Comparison of ENCODE assay signal across 31 cellular contexts in genomic region chr14:93079865-93080403, GRCh38.
"Had no signal": no experiment of that assay in that cellular context is flagged by ENCODE, and none has a peak within 500 bp of the region (broad histone marks: within the 10 kb centered on the region; RNA-seq: fewer than 3 reads in every experiment).

No MANE protein-coding gene starts in this region.

- H3K36me3 Mint-ChIP-seq: activated naive CD4-positive, alpha-beta T cell treated with anti-CD3 and anti-CD28 coated beads, Interleukin-2, amount 50 U/mL, for 72 hours had no signal

- H3K9me3 ChIP-seq: gastroesophageal sphincter, mucosa of descending colon, ovary, thyroid gland, upper lobe of left lung had no signal

- H3K4me3 ChIP-seq: gastroesophageal sphincter, hepatocyte, mucosa of descending colon, ovary, skin epidermis, thyroid gland, upper lobe of left lung had no signal

- DNase-seq: activated CD4-positive, alpha-beta memory T cell treated with anti-CD3 and anti-CD28 coated beads, Interleukin-2, amount 10 ng/mL, durations not matched to agents 7 days and 5 days; activated CD4-positive, alpha-beta T cell treated with anti-CD3 and anti-CD28 coated beads for 1 hour; activated CD4-positive, alpha-beta T cell treated with anti-CD3 and anti-CD28 coated beads, Interleukin-2, amount 10 ng/mL, durations not matched to agents 7 days and 5 days; activated CD8-positive, alpha-beta memory T cell treated with anti-CD3 and anti-CD28 coated beads, Interleukin-2, amount 10 ng/mL, durations not matched to agents 7 days and 5 days; activated naive CD4-positive, alpha-beta T cell; activated T-cell treated with anti-CD3 and anti-CD28 coated beads for 4 hours; activated T-cell treated with anti-CD3 and anti-CD28 coated beads, Interleukin-2, amount 50 U/mL, for 72 hours; anterior cingulate cortex; effector memory CD4-positive, alpha-beta T cell; erythroblast; left cardiac atrium; left ventricle myocardium superior; mucosa of descending colon; ovary; stimulated activated CD4-positive, alpha-beta T cell treated with anti-CD3 and anti-CD28 coated beads, Interleukin-12 subunit alpha, Interleukin-12 subunit beta, amount 100 ng/mL, for 4 hours; stimulated activated CD4-positive, alpha-beta T cell treated with anti-CD3 and anti-CD28 coated beads, Interleukin-4, amount 100 ng/mL, for 1 hour; stimulated activated naive CD8-positive, alpha-beta T cell treated with anti-CD3 and anti-CD28 coated beads, Interleukin-15, amount 100 ng/mL, for 72 hours; T-helper 17 cell; T1000; thyroid gland; upper lobe of left lung had no signal

- H3K27me3 Mint-ChIP-seq: activated CD4-positive, alpha-beta memory T cell treated with anti-CD3 and anti-CD28 coated beads, Interleukin-2, amount 10 ng/mL, durations not matched to agents 7 days and 5 days; activated CD4-positive, alpha-beta T cell treated with anti-CD3 and anti-CD28 coated beads, Interleukin-2, amount 10 ng/mL, durations not matched to agents 7 days and 5 days; activated CD8-positive, alpha-beta memory T cell treated with anti-CD3 and anti-CD28 coated beads, Interleukin-2, amount 10 ng/mL, durations not matched to agents 7 days and 5 days; central memory CD8-positive, alpha-beta T cell; progenitor cell of endocrine pancreas; stimulated activated naive CD8-positive, alpha-beta T cell treated with anti-CD3 and anti-CD28 coated beads, Interleukin-15, amount 100 ng/mL, for 72 hours; T-helper 17 cell had no signal

- H3K27ac ChIP-seq: hepatocyte, ovary, thyroid gland, upper lobe of left lung had no signal

- ATAC-seq: activated CD8-positive, alpha-beta memory T cell treated with anti-CD3 and anti-CD28 coated beads, Interleukin-2, amount 10 ng/mL, durations not matched to agents 7 days and 5 days; activated naive CD4-positive, alpha-beta T cell treated with anti-CD3 and anti-CD28 coated beads, Interleukin-2, amount 50 U/mL, for 72 hours; activated T-cell treated with anti-CD3 and anti-CD28 coated beads, Interleukin-2, amount 50 U/mL, for 72 hours; gastroesophageal sphincter; left cardiac atrium; left ventricle myocardium superior; mucosa of descending colon; stimulated activated naive CD8-positive, alpha-beta T cell treated with anti-CD3 and anti-CD28 coated beads, Interleukin-15, amount 100 ng/mL, for 72 hours; T-helper 17 cell; WTC11 had no signal

- H3K4me3 Mint-ChIP-seq: activated CD4-positive, alpha-beta memory T cell treated with anti-CD3 and anti-CD28 coated beads, Interleukin-2, amount 10 ng/mL, durations not matched to agents 7 days and 5 days; activated CD4-positive, alpha-beta T cell treated with anti-CD3 and anti-CD28 coated beads, Interleukin-2, amount 10 ng/mL, durations not matched to agents 7 days and 5 days; activated CD8-positive, alpha-beta memory T cell treated with anti-CD3 and anti-CD28 coated beads, Interleukin-2, amount 10 ng/mL, durations not matched to agents 7 days and 5 days; activated T-cell treated with anti-CD3 and anti-CD28 coated beads, Interleukin-2, amount 50 U/mL, for 72 hours; central memory CD8-positive, alpha-beta T cell; T-helper 17 cell; WTC11 had no signal

- FAIRE-seq: bronchial epithelial cell, colon, keratinocyte had no signal

- H3K27ac Mint-ChIP-seq: activated CD4-positive, alpha-beta memory T cell treated with anti-CD3 and anti-CD28 coated beads, Interleukin-2, amount 10 ng/mL, durations not matched to agents 7 days and 5 days; activated CD4-positive, alpha-beta T cell treated with anti-CD3 and anti-CD28 coated beads, Interleukin-2, amount 10 ng/mL, durations not matched to agents 7 days and 5 days; activated naive CD4-positive, alpha-beta T cell treated with anti-CD3 and anti-CD28 coated beads, Interleukin-2, amount 50 U/mL, for 72 hours; activated T-cell treated with anti-CD3 and anti-CD28 coated beads, Interleukin-2, amount 50 U/mL, for 72 hours; WTC11 had no signal

- H3K36me3 ChIP-seq: gastroesophageal sphincter, ovary, thyroid gland, upper lobe of left lung had no signal

- H3K9me3 Mint-ChIP-seq: activated CD4-positive, alpha-beta memory T cell treated with anti-CD3 and anti-CD28 coated beads, Interleukin-2, amount 10 ng/mL, durations not matched to agents 7 days and 5 days; activated CD4-positive, alpha-beta T cell treated with anti-CD3 and anti-CD28 coated beads, Interleukin-2, amount 10 ng/mL, durations not matched to agents 7 days and 5 days; activated naive CD4-positive, alpha-beta T cell treated with anti-CD3 and anti-CD28 coated beads, Interleukin-2, amount 50 U/mL, for 72 hours; activated T-cell treated with anti-CD3 and anti-CD28 coated beads, Interleukin-2, amount 50 U/mL, for 72 hours; central memory CD8-positive, alpha-beta T cell; WTC11 had no signal

- H3K27me3 ChIP-seq: gastroesophageal sphincter, hepatocyte, ovary, thyroid gland, upper lobe of left lung had no signal
